In the genomic region with DNA sequence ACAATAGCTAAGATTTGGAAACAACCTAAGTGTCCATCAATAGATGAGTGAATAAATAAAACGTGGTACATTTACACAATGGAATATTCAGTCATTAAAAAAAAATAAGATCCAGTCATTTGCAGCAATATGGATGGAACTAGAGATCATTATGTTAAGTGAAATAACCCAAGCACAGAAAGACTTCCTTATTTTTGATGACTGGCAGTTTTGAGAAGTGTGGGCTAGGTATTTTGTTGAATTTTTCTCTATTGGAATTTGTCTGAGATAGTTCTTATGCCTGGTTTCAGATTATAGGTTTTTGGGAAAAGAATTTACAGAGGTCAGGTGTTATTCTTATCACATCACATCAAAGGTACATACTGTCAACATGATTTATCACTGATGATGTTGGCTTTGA, we compare ENCODE assay signal across 21 cellular contexts.
"Had no signal": no experiment of that assay in that cellular context is flagged by ENCODE, and none has a peak within 500 bp of the region (broad histone marks: within the 10 kb centered on the region; RNA-seq: fewer than 3 reads in every experiment).

No MANE protein-coding gene starts in this region.

- H3K27ac Mint-ChIP-seq: activated CD4-positive, alpha-beta memory T cell treated with anti-CD3 and anti-CD28 coated beads, Interleukin-2, amount 10 ng/mL, durations not matched to agents 7 days and 5 days; activated CD4-positive, alpha-beta T cell treated with anti-CD3 and anti-CD28 coated beads for 36 hours; activated naive CD8-positive, alpha-beta T cell treated with anti-CD3 and anti-CD28 coated beads, Interleukin-2, amount 50 U/mL, for 24 hours; activated T-helper 1 cell treated with anti-CD3 and anti-CD28 coated beads, Interleukin-12 subunit alpha, Interleukin-12 subunit beta, Interleukin-2, Interleukin-4 antibody, amounts not matched to agents 30 ng/mL and 10 ng/mL and 1 ng/mL, durations not matched to agents 14 hours and 24 hours and 36 hours; memory B cell; natural killer cell treated with Interleukin-12 subunit alpha and Interleukin-12 subunit beta and Interleukin-15 and Interleukin-18, amount 100 ng/mL, for 72 hours; type B pancreatic cell had no signal

- H3K36me3 ChIP-seq: gastroesophageal sphincter, spleen, WERI-Rb-1 had no signal

- H3K9me3 Mint-ChIP-seq: activated CD4-positive, alpha-beta memory T cell treated with anti-CD3 and anti-CD28 coated beads, Interleukin-2, amount 10 ng/mL, durations not matched to agents 7 days and 5 days; activated naive CD8-positive, alpha-beta T cell treated with anti-CD3 and anti-CD28 coated beads, Interleukin-2, amount 50 U/mL, for 24 hours; activated T-helper 1 cell treated with anti-CD3 and anti-CD28 coated beads, Interleukin-12 subunit alpha, Interleukin-12 subunit beta, Interleukin-2, Interleukin-4 antibody, amounts not matched to agents 30 ng/mL and 10 ng/mL and 1 ng/mL, durations not matched to agents 14 hours and 24 hours and 36 hours; memory B cell; type B pancreatic cell had no signal

- DNase-seq: activated CD4-positive, alpha-beta memory T cell treated with anti-CD3 and anti-CD28 coated beads, Interleukin-2, amount 10 ng/mL, durations not matched to agents 7 days and 5 days; activated CD4-positive, alpha-beta T cell treated with anti-CD3 and anti-CD28 coated beads for 36 hours; activated CD8-positive, alpha-beta memory T cell treated with anti-CD3 and anti-CD28 coated beads, Interleukin-2, amount 50 U/mL, for 4 hours; activated naive CD4-positive, alpha-beta T cell; activated naive CD8-positive, alpha-beta T cell treated with anti-CD3 and anti-CD28 coated beads, Interleukin-2, amount 50 U/mL, for 24 hours; caudate nucleus; cortex of kidney; effector memory CD4-positive, alpha-beta T cell; islet precursor cell; nucleus accumbens; psoas muscle; spleen; stimulated activated naive CD4-positive, alpha-beta T cell treated with Interleukin-2 at 50 U/mL for 16 hours; WERI-Rb-1 had no signal

- H3K36me3 Mint-ChIP-seq: memory B cell; natural killer cell treated with Interleukin-12 subunit alpha and Interleukin-12 subunit beta and Interleukin-15 and Interleukin-18, amount 100 ng/mL, for 72 hours; type B pancreatic cell had no signal

- H3K4me3 ChIP-seq: gastroesophageal sphincter, psoas muscle, spleen had no signal

- H3K4me3 Mint-ChIP-seq: activated CD4-positive, alpha-beta memory T cell treated with anti-CD3 and anti-CD28 coated beads, Interleukin-2, amount 10 ng/mL, durations not matched to agents 7 days and 5 days; activated CD4-positive, alpha-beta T cell treated with anti-CD3 and anti-CD28 coated beads for 36 hours; activated naive CD8-positive, alpha-beta T cell treated with anti-CD3 and anti-CD28 coated beads, Interleukin-2, amount 50 U/mL, for 24 hours; activated T-helper 1 cell treated with anti-CD3 and anti-CD28 coated beads, Interleukin-12 subunit alpha, Interleukin-12 subunit beta, Interleukin-2, Interleukin-4 antibody, amounts not matched to agents 30 ng/mL and 10 ng/mL and 1 ng/mL, durations not matched to agents 14 hours and 24 hours and 36 hours; memory B cell; natural killer cell treated with Interleukin-12 subunit alpha and Interleukin-12 subunit beta and Interleukin-15 and Interleukin-18, amount 100 ng/mL, for 72 hours; type B pancreatic cell had no signal

- H3K4me1 Mint-ChIP-seq: activated CD4-positive, alpha-beta memory T cell treated with anti-CD3 and anti-CD28 coated beads, Interleukin-2, amount 10 ng/mL, durations not matched to agents 7 days and 5 days; activated naive CD8-positive, alpha-beta T cell treated with anti-CD3 and anti-CD28 coated beads, Interleukin-2, amount 50 U/mL, for 24 hours had no signal

- H3K27me3 Mint-ChIP-seq: activated CD4-positive, alpha-beta memory T cell treated with anti-CD3 and anti-CD28 coated beads, Interleukin-2, amount 10 ng/mL, durations not matched to agents 7 days and 5 days; memory B cell; natural killer cell treated with Interleukin-12 subunit alpha and Interleukin-12 subunit beta and Interleukin-15 and Interleukin-18, amount 100 ng/mL, for 72 hours; type B pancreatic cell had no signal

- ATAC-seq: activated CD4-positive, alpha-beta T cell treated with anti-CD3 and anti-CD28 coated beads for 36 hours; activated naive CD8-positive, alpha-beta T cell treated with anti-CD3 and anti-CD28 coated beads, Interleukin-2, amount 50 U/mL, for 24 hours; gastroesophageal sphincter; left lobe of liver; natural killer cell treated with Interleukin-12 subunit alpha and Interleukin-12 subunit beta and Interleukin-15 and Interleukin-18, amount 100 ng/mL, for 72 hours; psoas muscle; sciatic nerve had no signal

- H3K27me3 ChIP-seq: gastroesophageal sphincter, spleen had no signal

- H3K4me1 ChIP-seq: psoas muscle, spleen had no signal

- H3K27ac ChIP-seq: gastroesophageal sphincter, psoas muscle, spleen, WERI-Rb-1 had no signal

- H3K9me3 ChIP-seq: gastroesophageal sphincter, psoas muscle, spleen had no signal
